ENCODE assay signal across 24 cellular contexts in genomic region chr3:51830986-51831385, GRCh38. TPM values are rescaled to one million over a fixed set of nuclear protein-coding genes. Genes with fewer than 3 reads are reported as not detected.
"Had no signal": no experiment of that assay in that cellular context is flagged by ENCODE, and none has a peak within 500 bp of the region (broad histone marks: within the 10 kb centered on the region; RNA-seq: fewer than 3 reads in every experiment).

No MANE protein-coding gene starts in this region.

- H3K4me2 ChIP-seq: KMS-11 had no signal

- H3K4me3 ChIP-seq: SK-N-MC had no signal

- ATAC-seq: activated T-cell treated with anti-CD3 and anti-CD28 coated beads, Interleukin-2, amount 50 U/mL, for 4 hours; Panc1; Right ventricle myocardium inferior; T-cell had no signal

- H3K27ac Mint-ChIP-seq: activated CD4-positive, alpha-beta memory T cell treated with anti-CD3 and anti-CD28 coated beads for 36 hours; activated CD4-positive, alpha-beta T cell treated with anti-CD3 and anti-CD28 coated beads, Interleukin-2, amount 10 ng/mL, durations not matched to agents 7 days and 5 days; activated naive CD4-positive, alpha-beta T cell treated with anti-CD3 and anti-CD28 coated beads for 36 hours; activated naive CD8-positive, alpha-beta T cell; T-cell had no signal

- DNase-seq: activated CD4-positive, alpha-beta memory T cell treated with anti-CD3 and anti-CD28 coated beads for 36 hours; activated CD4-positive, alpha-beta T cell treated with anti-CD3 and anti-CD28 coated beads, Interleukin-2, amount 10 ng/mL, durations not matched to agents 7 days and 5 days; activated CD4-positive, CD25-positive, alpha-beta regulatory T cell; activated CD8-positive, alpha-beta memory T cell treated with anti-CD3 and anti-CD28 coated beads for 24 hours; activated gamma-delta T cell; activated naive CD4-positive, alpha-beta T cell treated with anti-CD3 and anti-CD28 coated beads for 36 hours; activated T-cell treated with anti-CD3 and anti-CD28 coated beads, Interleukin-2, amount 50 U/mL, for 4 hours; anterior cingulate cortex; NCI-H1092; NCI-H1417; NCI-H2029 treated with DMSO at 0.1 percent for 48 hours; NCI-H345; NCI-H510A; RPMI8226; T-cell; T-helper 2 cell; T1000 had no signal

- H3K4me3 Mint-ChIP-seq: activated CD4-positive, alpha-beta memory T cell treated with anti-CD3 and anti-CD28 coated beads for 36 hours; activated CD4-positive, alpha-beta T cell treated with anti-CD3 and anti-CD28 coated beads, Interleukin-2, amount 10 ng/mL, durations not matched to agents 7 days and 5 days; activated naive CD4-positive, alpha-beta T cell treated with anti-CD3 and anti-CD28 coated beads for 36 hours; activated naive CD8-positive, alpha-beta T cell; activated T-cell treated with anti-CD3 and anti-CD28 coated beads, Interleukin-2, amount 50 U/mL, for 4 hours; T-cell had no signal

- H3K9ac ChIP-seq: KMS-11 had no signal

- H3K4me1 Mint-ChIP-seq: activated CD4-positive, alpha-beta T cell treated with anti-CD3 and anti-CD28 coated beads, Interleukin-2, amount 10 ng/mL, durations not matched to agents 7 days and 5 days; T-cell had no signal

- H3K27ac ChIP-seq: KMS-11, SK-N-MC had no signal

RNA-seq across cellular contexts. Expression of gene IQCF2, which starts 30.4 kb away (rescaled TPM):
- total RNA-seq: activated CD4-positive, alpha-beta memory T cell treated with anti-CD3 and anti-CD28 coated beads for 36 hours; activated CD4-positive, alpha-beta T cell treated with anti-CD3 and anti-CD28 coated beads, Interleukin-2, amount 10 ng/mL, durations not matched to agents 7 days and 5 days; activated naive CD4-positive, alpha-beta T cell treated with anti-CD3 and anti-CD28 coated beads for 36 hours; activated T-cell treated with anti-CD3 and anti-CD28 coated beads, Interleukin-2, amount 50 U/mL, for 4 hours; MCF 10A; OCI-LY7; Right ventricle myocardium inferior; T-cell had no signal

RNA-seq across cellular contexts. Expression of gene IQCF5, which starts 44.4 kb away (rescaled TPM):
- total RNA-seq: activated CD4-positive, alpha-beta memory T cell treated with anti-CD3 and anti-CD28 coated beads for 36 hours; activated CD4-positive, alpha-beta T cell treated with anti-CD3 and anti-CD28 coated beads, Interleukin-2, amount 10 ng/mL, durations not matched to agents 7 days and 5 days; activated naive CD4-positive, alpha-beta T cell treated with anti-CD3 and anti-CD28 coated beads for 36 hours; activated T-cell treated with anti-CD3 and anti-CD28 coated beads, Interleukin-2, amount 50 U/mL, for 4 hours; MCF 10A; OCI-LY7; Right ventricle myocardium inferior; T-cell had no signal

RNA-seq across cellular contexts. Expression of gene IQCF6, which starts 51.9 kb away (rescaled TPM):
- total RNA-seq: activated CD4-positive, alpha-beta memory T cell treated with anti-CD3 and anti-CD28 coated beads for 36 hours; activated CD4-positive, alpha-beta T cell treated with anti-CD3 and anti-CD28 coated beads, Interleukin-2, amount 10 ng/mL, durations not matched to agents 7 days and 5 days; activated naive CD4-positive, alpha-beta T cell treated with anti-CD3 and anti-CD28 coated beads for 36 hours; activated T-cell treated with anti-CD3 and anti-CD28 coated beads, Interleukin-2, amount 50 U/mL, for 4 hours; MCF 10A; OCI-LY7; Right ventricle myocardium inferior; T-cell had no signal
